ENCODE assay signal across 8 cellular contexts in genomic region chr1:243421784-243422183, GRCh38.
DNase-seq lines count a peak whose midpoint lies in the region; ATAC-seq, FAIRE-seq and TF ChIP-seq lines count a peak whose summit lies in the region.

No MANE protein-coding gene starts in this region.

- no peak overlapping the region for H2BK15ac ChIP-seq in IMR-90 (ENCODE audit: low read depth, low read length)

- peaks cover 4% of the 10 kb centered on the region for H3K4me1 ChIP-seq in IMR-90 (ENCODE audit: control insufficient read depth, insufficient read depth, low read length)
- H3K4me1 ChIP-seq in astrocyte (ENCODE audit: insufficient read depth, low read length) = peaks cover 16% of the 10 kb centered on the region

- dilution Hi-C loops in IMR-90 (cut with HindIII; ENCODE audit: low sequenced_read_pairs, unreplicated experiment) = no loop called here

- no peak overlapping the region for H2BK120ac ChIP-seq in IMR-90 (ENCODE audit: low read depth, low read length)

- no peaks in the 10 kb centered on the region for H3K27me3 ChIP-seq in CD4-positive, alpha-beta T cell (ENCODE audit: control insufficient read depth, insufficient read depth, low read length)
- no peaks in the 10 kb centered on the region for H3K27me3 ChIP-seq in IMR-90 (ENCODE audit: control insufficient read depth, insufficient read depth, low read length)
- H3K27me3 ChIP-seq in astrocyte (ENCODE audit: insufficient read depth, low read length) = no peaks in the 10 kb centered on the region

- TF ChIP-seq CTCF in CD4-positive, alpha-beta T cell (IDR thresholded peaks at IDR 0.05) = no peak
- TF ChIP-seq CTCF in IMR-90 (conservative IDR thresholded peaks at IDR 0.05; ENCODE audit: low read depth, low read length) (no peak), astrocyte (IDR thresholded peaks at IDR 0.05; ENCODE audit: insufficient read depth, low read depth, low read length) (no peak)

- no peak overlapping the region for H3K27ac ChIP-seq in CD4-positive, alpha-beta T cell (ENCODE audit: low read depth, low read length)
- H3K27ac ChIP-seq in IMR-90 (ENCODE audit: insufficient read depth, low read length) = no peak overlapping the region
- H3K27ac ChIP-seq in astrocyte (ENCODE audit: low read depth, low read length) = peak overlapping the region; percentile 83

- 0 out of 2 replicates have a peak, but pooled peaks cover 6% of the 10 kb centered on the region for H3K9me1 ChIP-seq in IMR-90 (ENCODE audit: insufficient read depth, low read length)

- H4K20me1 ChIP-seq in IMR-90 (ENCODE audit: insufficient read depth, low read length) (no peaks in the 10 kb centered on the region), astrocyte (ENCODE audit: insufficient read depth, low read length) (no peaks in the 10 kb centered on the region)

- DNase-seq in CD4-positive, alpha-beta T cell = peak in 9 of 10 experiments; percentile 1 to 22 (median 12)
- DNase-seq in IMR-90 = peak; percentile 85
- DNase-seq in SK-N-DZ (ENCODE audit: low spot score) = peak; percentile 35
- DNase-seq in astrocyte (ENCODE audit: low read depth) = peak; percentile 91
- DNase-seq in medulla oblongata (ENCODE audit: extremely low spot score) = peak; percentile 70
- peak; percentile 5 for DNase-seq in stimulated activated naive B cell treated with anti-CD40 and anti-IgM and Interleukin-4, amounts not matched to agents 10 μg/mL and 1 μg/mL and 100 μg/mL, for 72 hours
- DNase-seq in UCSD-AML1 (lab: John Stamatoyannopoulos, UW; ENCODE audit: unreplicated experiment) = no peak

- H3K79me2 ChIP-seq in astrocyte (ENCODE audit: insufficient read depth, low read length) = no peaks in the 10 kb centered on the region

- H3K9me3 Mint-ChIP-seq in CD4-positive, alpha-beta T cell = no peaks in the 10 kb centered on the region
- H3K9me3 Mint-ChIP-seq in astrocyte (ENCODE audit: unreplicated experiment) = no peaks in the 10 kb centered on the region
- no peaks in the 10 kb centered on the region for H3K9me3 Mint-ChIP-seq in stimulated activated naive B cell treated with anti-CD40 and anti-IgM and Interleukin-4, amounts not matched to agents 10 μg/mL and 1 μg/mL and 100 μg/mL, for 72 hours

- H2AK5ac ChIP-seq in IMR-90 (ENCODE audit: low read depth, low read length) = no peak overlapping the region

- peaks cover 0 to 2% of the 10 kb centered on the region in 2 experiments; a peak in 2 of 4 replicates for H3K79me1 ChIP-seq in IMR-90 (ENCODE audit: low read depth in 1 of 2, low read length in 2 of 2)

- no peak overlapping the region for H2BK20ac ChIP-seq in IMR-90 (ENCODE audit: low read depth, low read length)

- H2AFZ ChIP-seq in IMR-90 (replicated peaks; ENCODE audit: low read length, poor library complexity) = peak overlapping the region; percentile 5
- peak overlapping the region; percentile 59 for H2AFZ ChIP-seq in astrocyte (ENCODE audit: low read depth, low read length)

- H4K91ac ChIP-seq in IMR-90 (ENCODE audit: insufficient read depth, low read depth, low read length) = no peak overlapping the region

- H3K27ac Mint-ChIP-seq in CD4-positive, alpha-beta T cell = peak overlapping the region; percentile 3
- peak overlapping the region; percentile 70 for H3K27ac Mint-ChIP-seq in astrocyte (ENCODE audit: unreplicated experiment)
- peak overlapping the region; percentile 15 for H3K27ac Mint-ChIP-seq in stimulated activated naive B cell treated with anti-CD40 and anti-IgM and Interleukin-4, amounts not matched to agents 10 μg/mL and 1 μg/mL and 100 μg/mL, for 72 hours

- CTCF ChIA-PET in CD4-positive, alpha-beta T cell (lab: Charles Lee) = no interaction called here
- CTCF ChIA-PET in IMR-90 (lab: Yijun Ruan, JAX) = no interaction called here

- H3K4ac ChIP-seq in IMR-90 (ENCODE audit: low read depth, low read length) = no peak overlapping the region

- H3K27me3 Mint-ChIP-seq in CD4-positive, alpha-beta T cell = no peaks in the 10 kb centered on the region
- no peaks in the 10 kb centered on the region for H3K27me3 Mint-ChIP-seq in astrocyte (ENCODE audit: low read depth, unreplicated experiment)
- no peaks in the 10 kb centered on the region for H3K27me3 Mint-ChIP-seq in stimulated activated naive B cell treated with anti-CD40 and anti-IgM and Interleukin-4, amounts not matched to agents 10 μg/mL and 1 μg/mL and 100 μg/mL, for 72 hours

- H3K4me2 ChIP-seq in IMR-90 (ENCODE audit: low read depth, low read length) = peak overlapping the region; percentile 32; the same call in 1 of the 2 replicates
- peak overlapping the region; percentile 92 for H3K4me2 ChIP-seq in astrocyte (ENCODE audit: low read length)

- intact Hi-C loops in CD4-positive, alpha-beta T cell (cut with DNase I, micrococcal nuclease) = loop anchor here in 1 of 2 experiments (10.0 kb wide), 1 partner anchor 677 kb away; no protein-coding TSS in a partner anchor
- intact Hi-C loops in IMR-90 (cut with micrococcal nuclease) = no loop called here

- peak; percentile 54 for FAIRE-seq in astrocyte (lab: Jason Lieb, UNC)

- H3K9ac ChIP-seq in IMR-90 (ENCODE audit: low read depth, low read length) = no peak overlapping the region
- H3K9ac ChIP-seq in astrocyte (ENCODE audit: low read length) = peak overlapping the region; percentile 84

- peaks cover 29% of the 10 kb centered on the region for H3K4me1 Mint-ChIP-seq in CD4-positive, alpha-beta T cell (ENCODE audit: low read depth)
- H3K4me1 Mint-ChIP-seq in astrocyte (ENCODE audit: low read depth, unreplicated experiment) = peaks cover 8% of the 10 kb centered on the region
- peaks cover 10 to 13% of the 10 kb centered on the region in 2 donors for H3K4me1 Mint-ChIP-seq in stimulated activated naive B cell treated with anti-CD40 and anti-IgM and Interleukin-4, amounts not matched to agents 10 μg/mL and 1 μg/mL and 100 μg/mL, for 72 hours

- no peaks in the 10 kb centered on the region for H3K9me3 ChIP-seq in CD4-positive, alpha-beta T cell (ENCODE audit: control insufficient read depth, low read length)
- no peaks in the 10 kb centered on the region for H3K9me3 ChIP-seq in IMR-90 (ENCODE audit: control insufficient read depth, insufficient read depth, low read length)
- H3K9me3 ChIP-seq in astrocyte (ENCODE audit: insufficient read depth, low read depth, low read length) = no peaks in the 10 kb centered on the region

- H3K14ac ChIP-seq in IMR-90 (replicated peaks; ENCODE audit: low read depth, low read length) = no peak overlapping the region

- no TSS peak for BruUV-seq in IMR-90 (replicated peaks; lab: Mats Ljungman, UMichigan)

- no peak overlapping the region for H3K4me3 ChIP-seq in IMR-90 (ENCODE audit: insufficient read depth, low read depth, low read length)
- H3K4me3 ChIP-seq in astrocyte (ENCODE audit: insufficient read depth, low read depth, low read length) = peak overlapping the region; percentile 61

- peak overlapping the region; percentile 47 for H3K4me3 Mint-ChIP-seq in CD4-positive, alpha-beta T cell
- H3K4me3 Mint-ChIP-seq in astrocyte (ENCODE audit: unreplicated experiment) = peak overlapping the region; percentile 28
- H3K4me3 Mint-ChIP-seq in stimulated activated naive B cell treated with anti-CD40 and anti-IgM and Interleukin-4, amounts not matched to agents 10 μg/mL and 1 μg/mL and 100 μg/mL, for 72 hours = peak overlapping the region; percentile 10 to 11

- H3K36me3 ChIP-seq in IMR-90 (ENCODE audit: control insufficient read depth, insufficient read depth, low read length) (peaks cover 2% of the 10 kb centered on the region), astrocyte (ENCODE audit: insufficient read depth, low read length) (peaks cover 15% of the 10 kb centered on the region)

- TF ChIP-seq RAD21 in IMR-90 (IDR thresholded peaks at IDR 0.05; ENCODE audit: low read length) = no peak

- H3K36me3 Mint-ChIP-seq in CD4-positive, alpha-beta T cell (ENCODE audit: low read depth) = peaks cover 35% of the 10 kb centered on the region
- H3K36me3 Mint-ChIP-seq in astrocyte (ENCODE audit: low read depth, unreplicated experiment) = peaks cover 6% of the 10 kb centered on the region
- peaks cover 11 to 31% of the 10 kb centered on the region in 2 donors for H3K36me3 Mint-ChIP-seq in stimulated activated naive B cell treated with anti-CD40 and anti-IgM and Interleukin-4, amounts not matched to agents 10 μg/mL and 1 μg/mL and 100 μg/mL, for 72 hours

- POLR2A ChIA-PET in CD4-positive, alpha-beta T cell (lab: Charles Lee) = interaction anchor here (0.7 to 0.9 kb wide), 3 partner anchors 12 to 626 kb away, joined by 3 to 4 read pairs (median 3); partner anchors contain the start of genes CEP170 and SDCCAG8
- POLR2A ChIA-PET in IMR-90 (lab: Charles Lee; ENCODE audit: unreplicated experiment) = no interaction called here

- in situ Hi-C loops in IMR-90 (cut with MboI; ENCODE audit: low sequenced_read_pairs) = no loop called here

- no peak overlapping the region for H2BK5ac ChIP-seq in IMR-90 (ENCODE audit: low read depth, low read length, poor library complexity, severe bottlenecking)

- no peak for TF ChIP-seq POLR2A in IMR-90 (IDR thresholded peaks at IDR 0.05; ENCODE audit: low read depth, low read length)

- no peak overlapping the region for H2AK9ac ChIP-seq in IMR-90 (replicated peaks; ENCODE audit: low read depth, low read length, poor library complexity)

- no CpG with 5 or more reads among the region's 6 CpGs for WGBS in IMR-90 (ENCODE audit: extremely low coverage in 2 of 2, insufficient read length in 1 of 2), 2 experiments

- 0 out of 4 replicates have a peak overlapping the region, but pooled peaks of 1 of the 2 experiments have one; percentile 2 for H4K8ac ChIP-seq in IMR-90 (ENCODE audit: low read depth in 2 of 2, low read length in 2 of 2)

- H3K56ac ChIP-seq in IMR-90 (ENCODE audit: extremely low read depth, insufficient read depth, low read length) = no peak overlapping the region

- peak; percentile 98 for ATAC-seq in CD4-positive, alpha-beta T cell (ENCODE audit: poor library complexity)
- ATAC-seq in GM19468 (IDR thresholded peaks at IDR 0.05; ENCODE audit: extremely low read depth, unreplicated experiment) (peak; percentile 86), IMR-90 (ENCODE audit: low read depth) (peak; percentile 96)
- ATAC-seq in stimulated activated naive B cell treated with anti-CD40 and anti-IgM and Interleukin-4, amounts not matched to agents 10 μg/mL and 1 μg/mL and 100 μg/mL, for 72 hours (replicated peaks) = peak; percentile 88 to 95

- no peak overlapping the region for H3K18ac ChIP-seq in IMR-90 (ENCODE audit: low read depth, low read length)

- no peak overlapping the region for H3K23ac ChIP-seq in IMR-90 (ENCODE audit: low read depth, low read length)

- no peak overlapping the region for H4K5ac ChIP-seq in IMR-90 (ENCODE audit: low read depth, low read length)

TF ChIP-seq in IMR-90, 13 proteins besides CTCF, POLR2A, EP300 and RAD21 (continues in another document):
- no peak for TF ChIP-seq CEBPB (IDR thresholded peaks at IDR 0.05; ENCODE audit: low read depth, low read length)
- TF ChIP-seq USF2 (IDR thresholded peaks at IDR 0.05; ENCODE audit: low read depth, low read length) = no peak
- peak; percentile 15; the same call in 1 of the 2 replicates for TF ChIP-seq MAFK (IDR thresholded peaks at IDR 0.05; ENCODE audit: low read depth, low read length)

Comparison
In these comparisons a context has a peak if more than half of its experiments do, and no peak if none do; other contexts are left out.
1. H3K27ac Mint-ChIP-seq: peak in every context shown above with its lines; median percentile 70 in astrocyte; 15 in stimulated activated naive B cell treated with anti-CD40 and anti-IgM and Interleukin-4, amounts not matched to agents 10 μg/mL and 1 μg/mL and 100 μg/mL, for 72 hours; 3 in CD4-positive, alpha-beta T cell.